ENCODE assay signal across 25 cellular contexts in the genomic region with DNA sequence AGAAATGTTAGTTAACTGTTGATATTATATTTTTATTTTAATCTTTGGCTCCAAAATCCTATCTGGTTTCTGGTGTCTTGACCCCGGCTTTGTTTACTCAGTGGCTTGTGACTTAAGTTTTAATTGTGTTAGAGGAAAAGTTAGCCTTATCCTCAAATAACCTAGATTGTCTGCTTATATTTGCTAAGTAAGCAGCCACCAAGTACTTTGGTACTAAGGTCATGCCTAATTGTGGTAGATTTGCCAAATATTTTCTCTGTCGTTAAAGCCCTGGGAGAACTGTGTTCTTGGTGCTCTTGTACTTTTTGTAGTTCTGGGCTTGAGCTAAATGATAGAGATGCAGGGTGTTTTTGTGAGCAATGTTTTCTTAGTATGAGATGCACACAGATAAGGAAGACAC. TPM values are rescaled to one million over a fixed set of nuclear protein-coding genes. Genes with fewer than 3 reads are reported as not detected.
DNase-seq lines count a peak whose midpoint lies in the region; ATAC-seq, FAIRE-seq and TF ChIP-seq lines count a peak whose summit lies in the region.
"Had no signal": no experiment of that assay in that cellular context is flagged by ENCODE, and none has a peak within 500 bp of the region (broad histone marks: within the 10 kb centered on the region; RNA-seq: fewer than 3 reads in every experiment).

No MANE protein-coding gene starts in this region.

- no TSS peak for BruUV-seq in HepG2 (replicated peaks; lab: Mats Ljungman, UMichigan)

- H3K79me2 ChIP-seq in HepG2 (ENCODE audit: insufficient read depth, low read length): no peaks in the 10 kb centered on the region

- no peak for TF ChIP-seq CTCF in liver (IDR thresholded peaks at IDR 0.05; ENCODE audit: low read depth, low read length, missing input control)
- no peak for TF ChIP-seq CTCF in HepG2 (CRISPR knock-in tag; IDR thresholded peaks at IDR 0.05)
- TF ChIP-seq CTCF in VCaP (conservative IDR thresholded peaks at IDR 0.05): no peak
- no peak for TF ChIP-seq CTCF in right lobe of liver (IDR thresholded peaks at IDR 0.05)

- in situ Hi-C loops in HepG2 (cut with HindIII; ENCODE audit: extremely low pct_ligation_motif_present, low pct_unique_long_range_greater_than_20kb): no loop called here

- intact Hi-C loops in HepG2 (cut with micrococcal nuclease; ENCODE audit: unreplicated experiment): no loop called here
- intact Hi-C loops in right lobe of liver (cut with DNase I): no loop called here

- H3K36me3 ChIP-seq in liver (ENCODE audit: control insufficient read depth in 4 of 4, insufficient read depth in 3 of 4, low read depth in 1 of 4, low read length in 3 of 4) (no peaks in the 10 kb centered on the region), HepG2 (replicated peaks in 1 of 2; ENCODE audit: control insufficient read depth in 1 of 2, insufficient read depth in 2 of 2, low read length in 2 of 2) (no peaks in the 10 kb centered on the region), right lobe of liver (no peaks in the 10 kb centered on the region)
- H3K36me3 ChIP-seq: BE2C; BLaER1 treated with 17β-estradiol and CSF1 and Interleukin-3, amounts not matched to agents 10 nM and 100 nM had no signal

- H2AFZ ChIP-seq in HepG2 (ENCODE audit: low read length): no peak overlapping the region
- H2AFZ ChIP-seq: GM23338 had no signal

- H3K4me2 ChIP-seq in HepG2 (ENCODE audit: low read depth, low read length): no peak overlapping the region; the same call in 1 of the 2 replicates
- H3K4me2 ChIP-seq: A549; BLaER1 treated with 17β-estradiol and CSF1 and Interleukin-3, amounts not matched to agents 10 nM and 100 nM; GM23338 had no signal

- H3K27me3 ChIP-seq in liver (ENCODE audit: control insufficient read depth in 4 of 4, insufficient read depth in 4 of 4, low read length in 3 of 4) (no peaks in the 10 kb centered on the region), HepG2 (ENCODE audit: control insufficient read depth in 1 of 2, insufficient read depth in 2 of 2, low read length in 2 of 2) (no peaks in the 10 kb centered on the region), right lobe of liver (no peaks in the 10 kb centered on the region)
- H3K27me3 ChIP-seq: BE2C; BLaER1 treated with 17β-estradiol and CSF1 and Interleukin-3, amounts not matched to agents 10 nM and 100 nM had no signal

- H4K20me1 ChIP-seq in HepG2 (ENCODE audit: insufficient read depth, low read length): no peaks in the 10 kb centered on the region
- H4K20me1 ChIP-seq: BLaER1 treated with 17β-estradiol and CSF1 and Interleukin-3, amounts not matched to agents 10 nM and 100 nM had no signal

- H3K27ac ChIP-seq in liver (ENCODE audit: low read depth in 1 of 2, low read length in 2 of 2) (no peak overlapping the region), HepG2 (ENCODE audit: extremely low read length, insufficient read depth, low read length) (no peak overlapping the region), VCaP (peak overlapping the region; percentile 64), right lobe of liver (no peak overlapping the region)
- H3K27ac ChIP-seq: A549; BLaER1 treated with 17β-estradiol and CSF1 and Interleukin-3, amounts not matched to agents 10 nM and 100 nM had no signal

- CTCF ChIA-PET in HepG2 (lab: Yijun Ruan, JAX; ENCODE audit: low intra/inter-chr PET ratio, low total read pairs): no interaction called here

- H3K9ac ChIP-seq in liver (ENCODE audit: low read depth in 1 of 2, low read length in 2 of 2) (no peak overlapping the region), HepG2 (ENCODE audit: insufficient read depth, low read depth, low read length) (no peak overlapping the region)
- H3K9ac ChIP-seq: BLaER1 treated with 17β-estradiol and CSF1 and Interleukin-3, amounts not matched to agents 10 nM and 100 nM had no signal

- POLR2A ChIA-PET in HepG2 (lab: Yijun Ruan, JAX): no interaction called here

- 16% methylated on average over 2 of the region's 2 CpGs for WGBS in liver
- 0% methylated on average over 2 of the region's 2 CpGs for WGBS in HepG2 (ENCODE audit: low lambda C conversion rate)
- 5% methylated on average over 2 of the region's 2 CpGs for WGBS in right lobe of liver (ENCODE audit: insufficient coverage, low coverage, low lambda C conversion rate, missing lambda C conversion rate)

- no peak for ATAC-seq in HepG2
- ATAC-seq in right lobe of liver: peak; percentile 71 to 90 (median 84)
- no peak for ATAC-seq in HG02610 (IDR thresholded peaks at IDR 0.05; ENCODE audit: unreplicated experiment)
- ATAC-seq in HG02759 (IDR thresholded peaks at IDR 0.05; ENCODE audit: unreplicated experiment): no peak
- ATAC-seq: A549, GM23338, HCT116 had no signal

- H3K4me3 ChIP-seq in liver (ENCODE audit: low read depth in 1 of 3, low read length in 3 of 3) (no peak overlapping the region), HepG2 (replicated peaks in 1 of 3; ENCODE audit: insufficient read depth in 1 of 3, low read depth in 2 of 3, low read length in 3 of 3) (no peak overlapping the region), right lobe of liver (no peak overlapping the region)
- H3K4me3 ChIP-seq: A549; BLaER1 treated with 17β-estradiol and CSF1 and Interleukin-3, amounts not matched to agents 10 nM and 100 nM; GM23338 had no signal

- TF ChIP-seq RAD21 in liver (IDR thresholded peaks at IDR 0.05) (no peak), HepG2 (CRISPR knock-in tag; IDR thresholded peaks at IDR 0.05) (no peak)

- peaks cover 0 to 14% (median 8%) of the 10 kb centered on the region in 4 donors for H3K4me1 ChIP-seq in liver (ENCODE audit: control insufficient read depth in 4 of 4, insufficient read depth in 4 of 4, low read length in 3 of 4)
- peaks cover 8% of the 10 kb centered on the region; the same call in 1 of the 2 replicates for H3K4me1 ChIP-seq in HepG2 (ENCODE audit: insufficient read depth, low read length)
- H3K4me1 ChIP-seq in right lobe of liver: peaks cover 0 to 9% (median 4%) of the 10 kb centered on the region in 4 donors
- H3K4me1 ChIP-seq: A549; BE2C; BLaER1 treated with 17β-estradiol and CSF1 and Interleukin-3, amounts not matched to agents 10 nM and 100 nM had no signal

- no peak for TF ChIP-seq EP300 in HepG2 (IDR thresholded peaks at IDR 0.05; ENCODE audit: low read depth in 2 of 2, low read length in 2 of 2)
- no peak for TF ChIP-seq EP300 in HepG2 (CRISPR knock-in tag; IDR thresholded peaks at IDR 0.05; ENCODE audit: borderline replicate concordance)

- no peak for TF ChIP-seq POLR2A in HepG2 (IDR thresholded peaks at IDR 0.05; ENCODE audit: insufficient read depth in 1 of 2, low read depth in 2 of 2, low read length in 2 of 2)
- no peak for TF ChIP-seq POLR2A in right lobe of liver (IDR thresholded peaks at IDR 0.05)

- H3K9me3 ChIP-seq in liver (ENCODE audit: control insufficient read depth in 4 of 4, low read length in 3 of 4): no peaks in the 10 kb centered on the region
- no peaks in the 10 kb centered on the region for H3K9me3 ChIP-seq in HepG2 (ENCODE audit: low read length)
- H3K9me3 ChIP-seq in right lobe of liver: no peaks in the 10 kb centered on the region
- H3K9me3 ChIP-seq: A549; BE2C; BLaER1 treated with 17β-estradiol and CSF1 and Interleukin-3, amounts not matched to agents 10 nM and 100 nM had no signal

- DNase-seq in HepG2 (ENCODE audit: low spot score): no peak
- no peak for DNase-seq in right lobe of liver
- DNase-seq in C1 segment of cervical spinal cord (lab: John Stamatoyannopoulos, UW): no peak
- DNase-seq: 8988T; ACHN; AML-193; BE2C; Calu3; CD4-positive, alpha-beta memory T cell; COR-L47; DMS53; DMS79 treated with DMSO at 0.1 percent for 48 hours; GF-D8; H9 had no signal

- no peak for FAIRE-seq in HepG2 (lab: Jason Lieb, UNC)
- FAIRE-seq: A549, GM12891, GM18507 had no signal

TF ChIP-seq in liver, 16 proteins besides CTCF, POLR2A, EP300 and RAD21 (continues in another document):
- TF ChIP-seq RXRA (IDR thresholded peaks at IDR 0.05) (peak; percentile 66 to 87), SP1 (IDR thresholded peaks at IDR 0.05) (peak; percentile 45), HNF4A (conservative IDR thresholded peaks at IDR 0.05) (peak; percentile 54 to 76), NR2F2 (IDR thresholded peaks at IDR 0.05) (peak; percentile 31), FOXA2 (IDR thresholded peaks at IDR 0.05) (no peak), HNF4G (IDR thresholded peaks at IDR 0.05) (peak; percentile 40), TAF1 (conservative IDR thresholded peaks at IDR 0.05) (no peak)

TF ChIP-seq in HepG2, 621 proteins besides CTCF, POLR2A, EP300 and RAD21 (continues in another document):
- no peak for TF ChIP-seq ZMYM3 (CRISPR knock-in tag; IDR thresholded peaks at IDR 0.05)
- no peak for TF ChIP-seq ZNF10 (CRISPR knock-in tag; IDR thresholded peaks at IDR 0.05; ENCODE audit: borderline replicate concordance, low read depth)
- no peak for TF ChIP-seq ZNF644 (CRISPR knock-in tag; IDR thresholded peaks at IDR 0.05; ENCODE audit: low read depth)
- no peak for TF ChIP-seq TMF1 (CRISPR knock-in tag; IDR thresholded peaks at IDR 0.05; ENCODE audit: low read depth)
- TF ChIP-seq ZNF124 (CRISPR knock-in tag; IDR thresholded peaks at IDR 0.05): no peak
- TF ChIP-seq NFIC (IDR thresholded peaks at IDR 0.05; ENCODE audit: low read length): no peak
- TF ChIP-seq ZNF563 (CRISPR knock-in tag; IDR thresholded peaks at IDR 0.05): no peak

RNA-seq across cellular contexts. Expression of gene GPR158, which starts 34.8 kb away (rescaled TPM):
- total RNA-seq in liver: under 1 TPM in 1 of 2 donors, not detected in 1; 0.08 TPM
- under 1 TPM in 1 of 2 donors, not detected in 1; 0.03 TPM for polyA plus RNA-seq in liver
- total RNA-seq in HepG2 (2016; rRNA removed; fragmentation: Illumina TruSeq; extraction: Trizol): not detected in 2 replicates
- total RNA-seq in HepG2 (2016; cell fraction: cytosol; rRNA removed; fragmentation: Illumina TruSeq; extraction: Trizol; ENCODE audit: low read depth): not detected in 2 replicates
- total RNA-seq in HepG2 (2016; cell fraction: insoluble cytoplasmic fraction; rRNA removed; fragmentation: Illumina TruSeq; extraction: Trizol): not detected in 2 replicates
- total RNA-seq in HepG2 (2016; cell fraction: membrane; rRNA removed; fragmentation: Illumina TruSeq; extraction: Trizol): not detected in 2 replicates
- total RNA-seq in HepG2 (2016; cell fraction: nucleus; rRNA removed; fragmentation: Illumina TruSeq; extraction: Trizol): not detected in 2 replicates
- polyA plus RNA-seq in HepG2 (2011; rRNA removed): not detected in 2 replicates
- not detected in 2 replicates for polyA plus RNA-seq in HepG2 (2011; cell fraction: cytosol; rRNA removed)
- not detected in 2 replicates for polyA plus RNA-seq in HepG2 (2011; cell fraction: nucleus; rRNA removed)
- polyA plus RNA-seq in HepG2 (2012): not detected in 2 replicates
- not detected in 2 replicates for polyA plus RNA-seq in HepG2 (2016; cell fraction: cytosol; fragmentation: Illumina TruSeq; extraction: Trizol; ENCODE audit: low read depth)
- not detected in 2 replicates for polyA plus RNA-seq in HepG2 (2016; cell fraction: insoluble cytoplasmic fraction; fragmentation: Illumina TruSeq; extraction: Trizol; ENCODE audit: low read depth)
- not detected in 2 replicates for polyA plus RNA-seq in HepG2 (2016; cell fraction: membrane; fragmentation: Illumina TruSeq; extraction: Trizol; ENCODE audit: low read depth)
- polyA plus RNA-seq in HepG2 (2016; cell fraction: nucleus; fragmentation: Illumina TruSeq; extraction: Trizol; ENCODE audit: insufficient read depth, low read depth): 0.09 TPM in 1 of 2 replicates, not detected in the other
- not detected in 2 replicates for polyA minus RNA-seq in HepG2 (2011; rRNA and poly(A)+ RNA removed; ENCODE audit: low replicate concordance)
- not detected in 2 replicates for polyA minus RNA-seq in HepG2 (2011; cell fraction: cytosol; rRNA and poly(A)+ RNA removed)
- polyA minus RNA-seq in HepG2 (2011; cell fraction: nucleus; rRNA and poly(A)+ RNA removed): not detected in 2 replicates
- total RNA-seq in right lobe of liver: under 1 TPM in 2 of 6 experiments, not detected in 4; 0.04 to 0.14 TPM
- total RNA-seq: Calu3; CD4-positive, alpha-beta memory T cell; G401 had no signal
- polyA plus RNA-seq: CD4-positive, alpha-beta memory T cell had no signal

Comparison
In these comparisons a context has a peak if more than half of its experiments do, and no peak if none do; other contexts are left out.
1. ATAC-seq: peak in right lobe of liver (4 of 4); none in HepG2 (single experiment), HG02610 (single experiment) and HG02759 (single experiment).